18 cellular contexts compared by ENCODE assay signal in the genomic region with DNA sequence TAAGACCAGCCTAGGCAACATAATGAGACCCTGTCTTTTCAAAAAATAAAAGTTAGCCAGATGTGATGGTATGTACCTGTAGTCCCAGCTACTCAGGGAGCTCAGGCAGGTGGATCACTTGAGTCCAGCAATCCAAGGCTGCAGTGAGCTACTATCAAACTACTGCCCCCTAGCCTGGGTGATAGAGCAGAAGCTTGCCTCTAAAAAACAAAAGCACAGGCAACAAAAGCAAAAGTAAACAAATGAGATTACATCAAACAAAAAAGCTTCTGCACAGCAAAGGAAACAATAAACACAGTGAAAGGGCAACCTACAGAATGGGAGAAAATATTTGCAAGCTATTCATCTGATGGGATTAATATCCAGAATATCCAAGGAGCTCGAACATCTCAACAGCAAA.
"Had no signal": no experiment of that assay in that cellular context is flagged by ENCODE, and none has a peak within 500 bp of the region (broad histone marks: within the 10 kb centered on the region; RNA-seq: fewer than 3 reads in every experiment).

No MANE protein-coding gene starts in this region.

- H3K9me3 ChIP-seq: adrenal gland had no signal

- H3K4me3 ChIP-seq: adrenal gland, lung, tibial artery had no signal

- H3K27me3 ChIP-seq: adrenal gland, tibial artery had no signal

- ATAC-seq: activated CD4-positive, alpha-beta T cell treated with anti-CD3 and anti-CD28 coated beads for 36 hours; activated naive CD4-positive, alpha-beta T cell treated with anti-CD3 and anti-CD28 coated beads, Interleukin-2, amount 50 U/mL, for 72 hours; left lobe of liver; T-helper 17 cell had no signal

- DNase-seq: activated CD4-positive, alpha-beta T cell treated with anti-CD3 and anti-CD28 coated beads for 36 hours; activated CD4-positive, alpha-beta T cell treated with anti-CD3 and anti-CD28 coated beads, Interleukin-2, amount 50 U/mL, for 48 hours; activated gamma-delta T cell treated with Interleukin-2 at 50 U/mL for 16 hours; adrenal gland; effector CD8-positive, alpha-beta T cell; foreskin melanocyte; hypothalamus; kidney; occipital lobe; posterior cingulate gyrus; stimulated activated CD4-positive, alpha-beta T cell treated with anti-CD3 and anti-CD28 coated beads, Interleukin-12 subunit alpha, Interleukin-12 subunit beta, amount 100 ng/mL, for 4 hours; stimulated activated CD4-positive, alpha-beta T cell treated with anti-CD3 and anti-CD28 coated beads, Interleukin-2, amount 100 ng/mL, for 24 hours; stimulated activated naive CD4-positive, alpha-beta T cell treated with Interleukin-2 at 50 U/mL for 16 hours; T-helper 17 cell; tibial artery had no signal

- H3K27ac ChIP-seq: adrenal gland, tibial artery had no signal

- H3K36me3 ChIP-seq: adrenal gland, tibial artery had no signal

- H3K4me1 ChIP-seq: adrenal gland, tibial artery had no signal
